Comparison of ENCODE assay signal across 23 cellular contexts in genomic region chrX:84153538-84153937, GRCh38. TPM values are rescaled to one million over a fixed set of nuclear protein-coding genes. Genes with fewer than 3 reads are reported as not detected.
"Had no signal": no experiment of that assay in that cellular context is flagged by ENCODE, and none has a peak within 500 bp of the region (broad histone marks: within the 10 kb centered on the region; RNA-seq: fewer than 3 reads in every experiment).

No MANE protein-coding gene starts in this region.

- H3K4me1 ChIP-seq: ascending aorta, prostate gland, tibial artery had no signal

- H3K36me3 ChIP-seq: neutrophil, ovary, prostate gland had no signal

- H3K27ac ChIP-seq: ascending aorta, epithelial cell of prostate, neutrophil, ovary, prostate gland, tibial artery had no signal

- DNase-seq: activated CD4-positive, alpha-beta T cell treated with anti-CD3 and anti-CD28 coated beads, Interleukin-2, amount 50 U/mL, for 4 hours; activated CD8-positive, alpha-beta memory T cell treated with anti-CD3 and anti-CD28 coated beads for 24 hours; activated CD8-positive, alpha-beta memory T cell treated with anti-CD3 and anti-CD28 coated beads, Interleukin-2, amount 50 U/mL, for 4 hours; activated T-cell treated with anti-CD3 and anti-CD28 coated beads, Interleukin-2, amount 50 U/mL, for 24 hours; cerebellar nuclear complex; cortex of kidney; endodermal cell; foreskin melanocyte; left ventricle myocardium superior; ovary; right cardiac atrium; stimulated activated CD4-positive, alpha-beta T cell treated with anti-CD3 and anti-CD28 coated beads, Interleukin-1b, Interleukin-23, amount 100 ng/mL, for 48 hours; substantia nigra; T1000; tibial artery had no signal

- H3K4me3 ChIP-seq: ascending aorta, ovary, prostate gland, tibial artery had no signal

- H3K9me3 ChIP-seq: ascending aorta, neutrophil, ovary, prostate gland, tibial artery had no signal

- H3K27me3 ChIP-seq: ascending aorta, neutrophil, ovary, tibial artery had no signal

- ATAC-seq: activated naive CD4-positive, alpha-beta T cell treated with anti-CD3 and anti-CD28 coated beads, Interleukin-2, amount 50 U/mL, for 72 hours; activated T-helper 17 cell treated with anti-CD3 and anti-CD28 coated beads, Interleukin-2, amount 50 U/mL, for 72 hours; left ventricle myocardium superior; right cardiac atrium; WTC11 had no signal

RNA-seq across cellular contexts. Expression of gene RPS6KA6, which starts 34.5 kb away (rescaled TPM):
- total RNA-seq: T-helper 1 cell treated with Interleukin-12 subunit alpha and Interleukin-12 subunit beta and Interleukin-4 antibody, amounts not matched to agents 30 ng/mL and 1 ng/mL, for 36 hours had no signal
